In genomic region chr19:13101590-13102415, GRCh38 we compare ENCODE assay signal across 8 cellular contexts. TPM values are rescaled to one million over a fixed set of nuclear protein-coding genes. Genes with fewer than 3 reads are reported as not detected.
A peak's percentile ranks its signal among the peaks of the same experiment; 100 is the strongest.
DNase-seq lines count a peak whose midpoint lies in the region; ATAC-seq and TF ChIP-seq lines count a peak whose summit lies in the region.

No MANE protein-coding gene starts in this region.

- H3K9ac ChIP-seq in GM23248: peak overlapping the region; percentile 50
- H3K9ac ChIP-seq in smooth muscle cell (ENCODE audit: low read depth): no peak overlapping the region

- H3K9me2 ChIP-seq in GM23248 (ENCODE audit: insufficient read depth) (no peaks in the 10 kb centered on the region), hepatocyte (replicated peaks; ENCODE audit: insufficient read depth) (no peaks in the 10 kb centered on the region)

- no peak overlapping the region for H2AFZ ChIP-seq in GM23248
- no peak overlapping the region for H2AFZ ChIP-seq in hepatocyte
- H2AFZ ChIP-seq in smooth muscle cell (ENCODE audit: low read depth): peak overlapping the region; percentile 72

- no peaks in the 10 kb centered on the region for H3K9me3 ChIP-seq in GM23248 (ENCODE audit: low read depth)
- no peaks in the 10 kb centered on the region for H3K9me3 ChIP-seq in hepatocyte (ENCODE audit: low read depth)
- H3K9me3 ChIP-seq in smooth muscle cell (replicated peaks; ENCODE audit: low read depth): no peaks in the 10 kb centered on the region

- H3K79me2 ChIP-seq in GM23248 (ENCODE audit: insufficient read depth): no peaks in the 10 kb centered on the region; the same call in 1 of the 2 replicates
- no peaks in the 10 kb centered on the region for H3K79me2 ChIP-seq in hepatocyte
- no peaks in the 10 kb centered on the region for H3K79me2 ChIP-seq in smooth muscle cell (ENCODE audit: low read depth)

- 74 to 80% methylated on average over 7 of the region's 7 CpGs for WGBS in GM23248 (ENCODE audit: low coverage in 1 of 2, low lambda C conversion rate in 2 of 2, missing lambda C conversion rate in 2 of 2), 2 experiments
- WGBS in hepatocyte (ENCODE audit: low lambda C conversion rate, missing lambda C conversion rate): 81% methylated on average over 7 of the region's 7 CpGs
- 90% methylated on average over 7 of the region's 7 CpGs for WGBS in smooth muscle cell (ENCODE audit: low lambda C conversion rate)

- in situ Hi-C loops in GM23248 (cut with MboI): no loop called here

- H3K36me3 ChIP-seq in GM23248 (ENCODE audit: low read depth): no peaks in the 10 kb centered on the region
- no peaks in the 10 kb centered on the region for H3K36me3 ChIP-seq in hepatocyte (replicated peaks; ENCODE audit: insufficient read depth, low read depth)
- no peaks in the 10 kb centered on the region for H3K36me3 ChIP-seq in smooth muscle cell (ENCODE audit: low read depth)

- H3F3A ChIP-seq in GM23248 (ENCODE audit: insufficient read depth) (peaks cover 7% of the 10 kb centered on the region; the same call in 1 of the 2 replicates), smooth muscle cell (ENCODE audit: low read depth) (peaks cover 10% of the 10 kb centered on the region)

- H3K27me3 ChIP-seq in GM23248 (replicated peaks; ENCODE audit: insufficient read depth) (no peaks in the 10 kb centered on the region), hepatocyte (peaks cover 35% of the 10 kb centered on the region), smooth muscle cell (ENCODE audit: low read depth) (peaks cover 24% of the 10 kb centered on the region)

- H3K4me3 ChIP-seq in GM23248: no peak overlapping the region
- H3K4me3 ChIP-seq in hepatocyte: no peak overlapping the region
- H3K4me3 ChIP-seq in smooth muscle cell: peak overlapping the region; percentile 39

- TF ChIP-seq CTCF in VCaP (conservative IDR thresholded peaks at IDR 0.05) (no peak), hepatocyte (IDR thresholded peaks at IDR 0.05; ENCODE audit: poor library complexity) (no peak), smooth muscle cell (IDR thresholded peaks at IDR 0.05; ENCODE audit: borderline replicate concordance, insufficient read depth, poor library complexity, severe bottlenecking) (no peak)

- ATAC-seq in HG02981 (IDR thresholded peaks at IDR 0.05; ENCODE audit: unreplicated experiment) (no peak), GM18511 (IDR thresholded peaks at IDR 0.05; ENCODE audit: unreplicated experiment) (no peak)

- peaks cover 2% of the 10 kb centered on the region; the same call in 1 of the 2 replicates for H3K4me1 ChIP-seq in GM23248 (ENCODE audit: insufficient read depth)
- peaks cover 30% of the 10 kb centered on the region for H3K4me1 ChIP-seq in hepatocyte (ENCODE audit: insufficient read depth)
- H3K4me1 ChIP-seq in smooth muscle cell (ENCODE audit: low read depth): peaks cover 16% of the 10 kb centered on the region

- DNase-seq in GM23248 (no peak), hepatocyte (ENCODE audit: low spot score) (no peak), smooth muscle cell (lab: John Stamatoyannopoulos, UW; ENCODE audit: unreplicated experiment) (no peak), CD1c-positive myeloid dendritic cell (ENCODE audit: extremely low spot score) (no peak), ecto neural progenitor cell (ENCODE audit: low spot score) (no peak)

- no peak overlapping the region for H3K4me2 ChIP-seq in GM23248 (ENCODE audit: unreplicated experiment)
- H3K4me2 ChIP-seq in hepatocyte: peak overlapping the region; percentile 80
- peak overlapping the region; percentile 85 for H3K4me2 ChIP-seq in smooth muscle cell

- no peak overlapping the region for H3K27ac ChIP-seq in GM23248
- H3K27ac ChIP-seq in VCaP: peak overlapping the region; percentile 78
- no peak overlapping the region for H3K27ac ChIP-seq in hepatocyte
- no peak overlapping the region for H3K27ac ChIP-seq in smooth muscle cell (ENCODE audit: low read depth)

- H4K20me1 ChIP-seq in GM23248 (ENCODE audit: insufficient read depth): no peaks in the 10 kb centered on the region
- peaks cover 4% of the 10 kb centered on the region for H4K20me1 ChIP-seq in hepatocyte (ENCODE audit: insufficient read depth, poor library complexity, severe bottlenecking)
- peaks cover 7% of the 10 kb centered on the region for H4K20me1 ChIP-seq in smooth muscle cell (ENCODE audit: low read depth)

RNA-seq across cellular contexts. Expression of gene LYL1, which starts 0.9 kb away (rescaled TPM):
- not detected in 2 replicates for total RNA-seq in GM23248 (2014; rRNA removed; shearing (Covaris generic))
- polyA plus RNA-seq in GM23248 (2016; fragmentation: Nextera tagmentation; extraction: Ambion mirVana) (0.18 TPM in 1 of 2 replicates, not detected in the other), hepatocyte (1.0 and 1.4 TPM in 2 replicates), smooth muscle cell (2.1 and 3.2 TPM in 2 replicates)
- total RNA-seq in hepatocyte (0.36 and 0.47 TPM in 2 replicates), smooth muscle cell (2.2 and 2.8 TPM in 2 replicates)

RNA-seq across cellular contexts. Expression of gene TRMT1, which starts 14.7 kb away (rescaled TPM):
- total RNA-seq in GM23248 (2014; rRNA removed; shearing (Covaris generic)): 30.4 and 33.0 TPM in 2 replicates
- polyA plus RNA-seq in GM23248 (2016; fragmentation: Nextera tagmentation; extraction: Ambion mirVana) (27.0 and 31.8 TPM in 2 replicates), hepatocyte (33.4 and 45.1 TPM in 2 replicates), smooth muscle cell (37.4 and 44.3 TPM in 2 replicates)
- total RNA-seq in hepatocyte (21.0 and 31.2 TPM in 2 replicates), smooth muscle cell (19.1 and 21.9 TPM in 2 replicates)

RNA-seq across cellular contexts. Expression of gene NACC1, which starts 16.3 kb away (rescaled TPM):
- total RNA-seq in GM23248 (2014; rRNA removed; shearing (Covaris generic)): 104 and 105 TPM in 2 replicates
- polyA plus RNA-seq in GM23248 (2016; fragmentation: Nextera tagmentation; extraction: Ambion mirVana) (1.4 and 2.6 TPM in 2 replicates), hepatocyte (9.7 and 11.1 TPM in 2 replicates), smooth muscle cell (9.9 and 12.8 TPM in 2 replicates)
- total RNA-seq in hepatocyte (32.6 and 35.0 TPM in 2 replicates), smooth muscle cell (34.1 and 44.6 TPM in 2 replicates)

RNA-seq across cellular contexts. Expression of gene STX10, which starts 48.4 kb away (rescaled TPM):
- total RNA-seq in GM23248 (2014; rRNA removed; shearing (Covaris generic)): 56.4 and 80.5 TPM in 2 replicates
- 55.6 and 62.4 TPM in 2 replicates for polyA plus RNA-seq in GM23248 (2016; fragmentation: Nextera tagmentation; extraction: Ambion mirVana)
- total RNA-seq in hepatocyte: 63.4 and 66.5 TPM in 2 replicates
- 82.2 and 106 TPM in 2 replicates for polyA plus RNA-seq in hepatocyte
- total RNA-seq in smooth muscle cell: 37.6 and 59.6 TPM in 2 replicates
- polyA plus RNA-seq in smooth muscle cell: 69.1 and 83.1 TPM in 2 replicates

RNA-seq across cellular contexts. Expression of gene IER2, which starts 48.4 kb away (rescaled TPM):
- 27.8 and 30.4 TPM in 2 replicates for total RNA-seq in GM23248 (2014; rRNA removed; shearing (Covaris generic))
- polyA plus RNA-seq in GM23248 (2016; fragmentation: Nextera tagmentation; extraction: Ambion mirVana) (84.0 and 88.6 TPM in 2 replicates), hepatocyte (325 and 369 TPM in 2 replicates), smooth muscle cell (732 and 766 TPM in 2 replicates)
- total RNA-seq in hepatocyte (64.2 and 101 TPM in 2 replicates), smooth muscle cell (113 and 118 TPM in 2 replicates)
